Comparison of ENCODE assay signal across 24 cellular contexts in the genomic region with DNA sequence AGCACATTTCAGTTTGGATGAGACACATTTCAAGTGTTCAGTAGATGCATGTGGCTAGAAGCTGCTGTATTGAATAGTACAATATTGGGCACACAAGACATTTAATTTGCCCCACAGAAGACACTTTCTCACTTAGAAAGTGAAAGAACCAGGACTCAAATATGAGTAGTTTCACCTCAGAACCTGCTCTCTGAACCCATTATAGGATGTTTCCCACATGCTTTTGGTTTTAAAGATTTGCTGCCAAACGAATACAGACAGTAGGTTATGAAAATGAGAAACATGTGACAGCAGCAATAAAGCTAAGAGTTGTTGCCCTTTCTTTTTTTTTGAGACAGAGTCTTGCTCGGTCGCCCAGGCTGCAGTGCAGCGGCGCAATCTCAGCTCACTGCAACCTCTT. TPM values are rescaled to one million over a fixed set of nuclear protein-coding genes. Genes with fewer than 3 reads are reported as not detected.
DNase-seq lines count a peak whose midpoint lies in the region; ATAC-seq and TF ChIP-seq lines count a peak whose summit lies in the region.
"Had no signal": no experiment of that assay in that cellular context is flagged by ENCODE, and none has a peak within 500 bp of the region (broad histone marks: within the 10 kb centered on the region; RNA-seq: fewer than 3 reads in every experiment).

No MANE protein-coding gene starts in this region.

- H3K27ac Mint-ChIP-seq in neural progenitor cell: no peak overlapping the region
- H3K27ac Mint-ChIP-seq: dendritic cell treated with granulocyte-macrophage colony-stimulating factor and Interleukin-4, amounts not matched to agents 40 ng/mL and 50 ng/mL, for 4 days; HFFc6; IgD-negative memory B cell; stimulated activated naive B cell treated with anti-CD40 and anti-IgM and Interleukin-4, amounts not matched to agents 10 μg/mL and 1 μg/mL and 100 μg/mL, for 72 hours; WTC11 had no signal

- no peak overlapping the region for H3K9ac ChIP-seq in neural progenitor cell

- no peaks in the 10 kb centered on the region for H3K9me3 Mint-ChIP-seq in neural progenitor cell
- H3K9me3 Mint-ChIP-seq: dendritic cell treated with granulocyte-macrophage colony-stimulating factor and Interleukin-4, amounts not matched to agents 40 ng/mL and 50 ng/mL, for 4 days; HFFc6; IgD-negative memory B cell; WTC11 had no signal

- no peak overlapping the region for H3K4me3 ChIP-seq in neural progenitor cell
- H3K4me3 ChIP-seq: lower lobe of right lung had no signal

- POLR2A ChIA-PET in HEK293T (lab: Yijun Ruan, JAX): no interaction called here

- no peaks in the 10 kb centered on the region for H3F3A ChIP-seq in neural progenitor cell (ENCODE audit: low read depth)

- H3K36me3 Mint-ChIP-seq in neural progenitor cell: no peaks in the 10 kb centered on the region
- H3K36me3 Mint-ChIP-seq: IgD-negative memory B cell; stimulated activated naive B cell treated with anti-CD40 and anti-IgM and Interleukin-4, amounts not matched to agents 10 μg/mL and 1 μg/mL and 100 μg/mL, for 72 hours; WTC11 had no signal

- H3K4me1 Mint-ChIP-seq in neural progenitor cell: peaks cover 18% of the 10 kb centered on the region
- H3K4me1 Mint-ChIP-seq: stimulated activated naive B cell treated with anti-CD40 and anti-IgM and Interleukin-4, amounts not matched to agents 10 μg/mL and 1 μg/mL and 100 μg/mL, for 72 hours had no signal

- no peak overlapping the region for H3K4me2 ChIP-seq in neural progenitor cell

- CTCF ChIA-PET in HEK293T (lab: Yijun Ruan, JAX): no interaction called here

- no peak overlapping the region for H3K4me3 Mint-ChIP-seq in neural progenitor cell
- H3K4me3 Mint-ChIP-seq: dendritic cell treated with granulocyte-macrophage colony-stimulating factor and Interleukin-4, amounts not matched to agents 40 ng/mL and 50 ng/mL, for 4 days; HFFc6; IgD-negative memory B cell; stimulated activated naive B cell treated with anti-CD40 and anti-IgM and Interleukin-4, amounts not matched to agents 10 μg/mL and 1 μg/mL and 100 μg/mL, for 72 hours; WTC11 had no signal

- no peaks in the 10 kb centered on the region for H3K36me3 ChIP-seq in neural progenitor cell
- H3K36me3 ChIP-seq: lower lobe of right lung had no signal

- ATAC-seq in GM18867 (IDR thresholded peaks at IDR 0.05; ENCODE audit: unreplicated experiment) (peak; percentile 82), GM19468 (IDR thresholded peaks at IDR 0.05; ENCODE audit: extremely low read depth, unreplicated experiment) (peak; percentile 65), HG03045 (IDR thresholded peaks at IDR 0.05; ENCODE audit: unreplicated experiment) (peak; percentile 45), HG02678 (IDR thresholded peaks at IDR 0.05; ENCODE audit: unreplicated experiment) (no peak)
- ATAC-seq: lower lobe of right lung; Panc1; stimulated activated naive B cell treated with anti-CD40 and anti-IgM and Interleukin-4, amounts not matched to agents 10 μg/mL and 1 μg/mL and 100 μg/mL, for 72 hours had no signal

- no peaks in the 10 kb centered on the region for H3K9me3 ChIP-seq in neural progenitor cell (ENCODE audit: low read depth)
- H3K9me3 ChIP-seq: lower lobe of right lung had no signal

- no peaks in the 10 kb centered on the region for H3K27me3 ChIP-seq in neural progenitor cell

- H3K27me3 Mint-ChIP-seq in neural progenitor cell (ENCODE audit: insufficient read depth, low read depth): no peaks in the 10 kb centered on the region
- H3K27me3 Mint-ChIP-seq: dendritic cell treated with granulocyte-macrophage colony-stimulating factor and Interleukin-4, amounts not matched to agents 40 ng/mL and 50 ng/mL, for 4 days had no signal

- H3K27ac ChIP-seq in neural progenitor cell: no peak overlapping the region
- H3K27ac ChIP-seq: lower lobe of right lung had no signal

- DNase-seq in neural progenitor cell (ENCODE audit: low spot score) (no peak), AG08395 (ENCODE audit: low spot score) (no peak), HEK293T (ENCODE audit: extremely low spot score) (no peak)
- DNase-seq: activated CD4-positive, alpha-beta T cell treated with anti-CD3 and anti-CD28 coated beads, Interleukin-2, amount 50 U/mL, for 48 hours; activated gamma-delta T cell; foreskin fibroblast; HFFc6; hypothalamus; lower lobe of right lung; NCI-H146; NCI-H2227 treated with DMSO at 0.1 percent for 48 hours; stimulated activated naive B cell treated with anti-CD40 and anti-IgM and Interleukin-4, amounts not matched to agents 10 μg/mL and 1 μg/mL and 100 μg/mL, for 72 hours; T-helper 2 cell had no signal

- peaks cover 16% of the 10 kb centered on the region for H3K4me1 ChIP-seq in neural progenitor cell
- H3K4me1 ChIP-seq: lower lobe of right lung had no signal

- TF ChIP-seq CTCF in neural progenitor cell (IDR thresholded peaks at IDR 0.05): no peak

- peak overlapping the region; percentile 43 for H2AFZ ChIP-seq in neural progenitor cell (replicated peaks)

- H3K79me2 ChIP-seq in neural progenitor cell (ENCODE audit: low read depth): no peaks in the 10 kb centered on the region

- no peaks in the 10 kb centered on the region for H4K20me1 ChIP-seq in neural progenitor cell (ENCODE audit: low read depth)

TF ChIP-seq in HEK293T, 16 proteins besides CTCF, POLR2A, EP300 and RAD21:
- TF ChIP-seq HDGF (IDR thresholded peaks at IDR 0.05; ENCODE audit: borderline replicate concordance) (no peak), ZNF384 (IDR thresholded peaks at IDR 0.05) (no peak), NFRKB (IDR thresholded peaks at IDR 0.05) (no peak), CTBP1 (IDR thresholded peaks at IDR 0.05; ENCODE audit: borderline replicate concordance) (no peak), FOXK2 (IDR thresholded peaks at IDR 0.05) (no peak), SUZ12 (IDR thresholded peaks at IDR 0.05) (no peak), FOXM1 (IDR thresholded peaks at IDR 0.05; ENCODE audit: borderline replicate concordance) (no peak), ARNT (IDR thresholded peaks at IDR 0.05) (no peak), L3MBTL2 (conservative IDR thresholded peaks at IDR 0.05) (no peak), TARDBP (IDR thresholded peaks at IDR 0.05) (no peak), LEF1 (IDR thresholded peaks at IDR 0.05; ENCODE audit: borderline replicate concordance) (no peak)

RNA-seq across cellular contexts. Expression of gene C4orf54, which starts 32.3 kb away (rescaled TPM):
- not detected in 2 replicates for total RNA-seq in neural progenitor cell (ENCODE audit: low replicate concordance)
- total RNA-seq: endothelial cell of umbilical vein, lower lobe of right lung, MCF 10A, WTC11 had no signal

RNA-seq across cellular contexts. Expression of gene MTTP, which starts 50.7 kb away (rescaled TPM):
- total RNA-seq in neural progenitor cell (ENCODE audit: low replicate concordance): 1.1 and 4.4 TPM in 2 replicates
- total RNA-seq: endothelial cell of umbilical vein, HFFc6, osteoblast had no signal
